12 cellular contexts compared by ENCODE assay signal in genomic region chr2:85503611-85504433, GRCh38. TPM values are rescaled to one million over a fixed set of nuclear protein-coding genes. Genes with fewer than 3 reads are reported as not detected.
DNase-seq lines count a peak whose midpoint lies in the region; ATAC-seq and TF ChIP-seq lines count a peak whose summit lies in the region.
"Had no signal": no experiment of that assay in that cellular context is flagged by ENCODE, and none has a peak within 500 bp of the region (broad histone marks: within the 10 kb centered on the region; RNA-seq: fewer than 3 reads in every experiment).

No MANE protein-coding gene starts in this region.

- H3K4me3 Mint-ChIP-seq in activated T-cell treated with anti-CD3 and anti-CD28 coated beads, Interleukin-2, amount 50 U/mL, for 72 hours: no peak overlapping the region
- H3K4me3 Mint-ChIP-seq: T-helper 17 cell had no signal

- H3K9me3 ChIP-seq in IMR-90 (ENCODE audit: control insufficient read depth, insufficient read depth, low read length): no peaks in the 10 kb centered on the region
- no peaks in the 10 kb centered on the region for H3K9me3 ChIP-seq in mammary epithelial cell (replicated peaks; ENCODE audit: insufficient read depth, low read length)

- peak overlapping the region; percentile 36 for H3K18ac ChIP-seq in IMR-90 (ENCODE audit: low read depth, low read length)

- peak overlapping the region; percentile 67 for H3K14ac ChIP-seq in IMR-90 (replicated peaks; ENCODE audit: low read depth, low read length)

- no peak for TF ChIP-seq POLR2A in IMR-90 (IDR thresholded peaks at IDR 0.05; ENCODE audit: low read depth, low read length)

- H4K20me1 ChIP-seq in IMR-90 (ENCODE audit: insufficient read depth, low read length) (no peaks in the 10 kb centered on the region), mammary epithelial cell (ENCODE audit: insufficient read depth, low read length) (no peaks in the 10 kb centered on the region)

- no TSS peak for BruUV-seq in IMR-90 (replicated peaks; lab: Mats Ljungman, UMichigan)
- no TSS peak for BruUV-seq in mammary epithelial cell (replicated peaks; lab: Mats Ljungman, UMichigan)

- H2AK9ac ChIP-seq in IMR-90 (replicated peaks; ENCODE audit: low read depth, low read length, poor library complexity): peak overlapping the region; percentile 62

- no peaks in the 10 kb centered on the region for H3K4me1 Mint-ChIP-seq in activated T-cell treated with anti-CD3 and anti-CD28 coated beads, Interleukin-2, amount 50 U/mL, for 72 hours (ENCODE audit: low read depth)
- H3K4me1 Mint-ChIP-seq: T-helper 17 cell had no signal

- H2AK5ac ChIP-seq in IMR-90 (ENCODE audit: low read depth, low read length): peak overlapping the region; percentile 89

- POLR2A ChIA-PET in IMR-90 (lab: Charles Lee; ENCODE audit: unreplicated experiment): interaction anchor here (1.2 kb wide), 1 partner anchor 35 kb away, joined by 4 read pairs; the partner anchor contains the start of gene MAT2A

- peak overlapping the region in 1 of 2 experiments; percentile 79; a peak in 1 of 4 replicates for H4K8ac ChIP-seq in IMR-90 (ENCODE audit: low read depth in 2 of 2, low read length in 2 of 2)

- peak overlapping the region; percentile 91 for H2BK120ac ChIP-seq in IMR-90 (ENCODE audit: low read depth, low read length)

- no peak overlapping the region for H3K9ac ChIP-seq in IMR-90 (ENCODE audit: low read depth, low read length)
- no peak overlapping the region for H3K9ac ChIP-seq in mammary epithelial cell (ENCODE audit: insufficient read depth, low read length)

- intact Hi-C loops in IMR-90 (cut with micrococcal nuclease) (no loop called here), mammary epithelial cell (cut with micrococcal nuclease) (loop anchor here (2.0 kb wide), 1 partner anchor 83 kb away; no protein-coding TSS in a partner anchor)

- H3K27ac ChIP-seq in ACC112 (ENCODE audit: low read depth, low read length) (peak overlapping the region; percentile 68), IMR-90 (ENCODE audit: insufficient read depth, low read length) (peak overlapping the region; percentile 72), mammary epithelial cell (ENCODE audit: insufficient read depth, low read depth, low read length) (peak overlapping the region; percentile 73)
- H3K27ac ChIP-seq: C4-2B had no signal

- no peaks in the 10 kb centered on the region for H3K79me2 ChIP-seq in ACC112 (ENCODE audit: control insufficient read depth, insufficient read depth, low read length, unreplicated experiment)
- no peaks in the 10 kb centered on the region for H3K79me2 ChIP-seq in mammary epithelial cell (ENCODE audit: insufficient read depth, low read length)

- H3K27ac Mint-ChIP-seq in activated T-cell treated with anti-CD3 and anti-CD28 coated beads, Interleukin-2, amount 50 U/mL, for 72 hours: no peak overlapping the region
- H3K27ac Mint-ChIP-seq: T-helper 17 cell had no signal

- H2BK5ac ChIP-seq in IMR-90 (ENCODE audit: low read depth, low read length, poor library complexity, severe bottlenecking): peak overlapping the region; percentile 49

- H2BK20ac ChIP-seq in IMR-90 (ENCODE audit: low read depth, low read length): peak overlapping the region; percentile 69

- H3K56ac ChIP-seq in IMR-90 (ENCODE audit: extremely low read depth, insufficient read depth, low read length): no peak overlapping the region

- H4K5ac ChIP-seq in IMR-90 (ENCODE audit: low read depth, low read length): peak overlapping the region; percentile 53; the same call in 1 of the 2 replicates

- H3K36me3 Mint-ChIP-seq in activated T-cell treated with anti-CD3 and anti-CD28 coated beads, Interleukin-2, amount 50 U/mL, for 72 hours (ENCODE audit: insufficient read depth in 2 of 2): no peaks in the 10 kb centered on the region

- no peaks in the 10 kb centered on the region for H3K27me3 Mint-ChIP-seq in activated T-cell treated with anti-CD3 and anti-CD28 coated beads, Interleukin-2, amount 50 U/mL, for 72 hours (ENCODE audit: low read depth)
- H3K27me3 Mint-ChIP-seq: T-helper 17 cell had no signal

- peaks cover 51% of the 10 kb centered on the region for H3K9me1 ChIP-seq in IMR-90 (ENCODE audit: insufficient read depth, low read length)

- DNase-seq in IMR-90: peak; percentile 39
- DNase-seq in mammary epithelial cell: peak; percentile 34
- peak; percentile 15 to 27 for DNase-seq in lung microvascular endothelial cell (ENCODE audit: low read depth in 2 of 2)
- no peak for DNase-seq in activated T-cell treated with anti-CD3 and anti-CD28 coated beads, Interleukin-2, amount 50 U/mL, for 72 hours
- no peak for DNase-seq in germinal center (ENCODE audit: low spot score)
- no peak for DNase-seq in HuH-7.5 (ENCODE audit: low spot score)
- DNase-seq: central memory CD4-positive, alpha-beta T cell; KBM-7; T-helper 17 cell had no signal

- H3K23ac ChIP-seq in IMR-90 (ENCODE audit: low read depth, low read length): 0 out of 2 replicates have a peak overlapping the region, but pooled peaks have one; percentile 16

- H2AFZ ChIP-seq in ACC112 (ENCODE audit: low read length, unreplicated experiment) (peak overlapping the region; percentile 55), IMR-90 (replicated peaks; ENCODE audit: low read length, poor library complexity) (peak overlapping the region; percentile 45), mammary epithelial cell (ENCODE audit: low read depth, low read length) (peak overlapping the region; percentile 43)

- peak overlapping the region; percentile 96 for H4K91ac ChIP-seq in IMR-90 (ENCODE audit: insufficient read depth, low read depth, low read length)

- 89% methylated on average over 15 of the region's 19 CpGs; no CpG with 5 or more reads in 1 of the 2 experiments for WGBS in IMR-90 (ENCODE audit: extremely low coverage in 2 of 2, insufficient read length in 1 of 2), 2 experiments
- 73% methylated on average over 19 of the region's 19 CpGs for WGBS in mammary epithelial cell (ENCODE audit: low coverage, missing lambda C conversion rate)

- TF ChIP-seq RAD21 in IMR-90 (IDR thresholded peaks at IDR 0.05; ENCODE audit: low read length): no peak

- H3K36me3 ChIP-seq in ACC112 (ENCODE audit: insufficient read depth, low read length) (no peaks in the 10 kb centered on the region), IMR-90 (ENCODE audit: control insufficient read depth, insufficient read depth, low read length) (no peaks in the 10 kb centered on the region), mammary epithelial cell (ENCODE audit: insufficient read depth, low read length) (no peaks in the 10 kb centered on the region)

- no peak for TF ChIP-seq CTCF in IMR-90 (conservative IDR thresholded peaks at IDR 0.05; ENCODE audit: low read depth, low read length)
- no peak for TF ChIP-seq CTCF in mammary epithelial cell (conservative IDR thresholded peaks at IDR 0.05 in 1 of 2, IDR thresholded peaks at IDR 0.05 in 1 of 2; ENCODE audit: extremely low read depth in 1 of 2, insufficient read depth in 1 of 2, low read depth in 1 of 2, low read length in 2 of 2)

- H3K79me1 ChIP-seq in IMR-90 (ENCODE audit: low read depth in 1 of 2, low read length in 2 of 2): peaks cover 0 to 24% of the 10 kb centered on the region in 2 experiments; a peak in 2 of 4 replicates

- H3K4me3 ChIP-seq in ACC112 (ENCODE audit: low read depth, low read length) (no peak overlapping the region), IMR-90 (ENCODE audit: insufficient read depth, low read depth, low read length) (no peak overlapping the region), mammary epithelial cell (replicated peaks in 1 of 3; ENCODE audit: insufficient read depth in 1 of 3, low read depth in 2 of 3, low read length in 3 of 3) (no peak overlapping the region)

- peak overlapping the region; percentile 98 for H3K4ac ChIP-seq in IMR-90 (ENCODE audit: low read depth, low read length)

- H3K4me2 ChIP-seq in IMR-90 (ENCODE audit: low read depth, low read length): no peak overlapping the region
- peak overlapping the region; percentile 14 for H3K4me2 ChIP-seq in mammary epithelial cell (ENCODE audit: insufficient read depth, low read depth, low read length)

- in situ Hi-C loops in IMR-90 (cut with MboI; ENCODE audit: low sequenced_read_pairs): no loop called here
- in situ Hi-C loops in mammary epithelial cell (cut with MboI; ENCODE audit: low sequenced_read_pairs in 2 of 2): no loop called here

- peaks cover 50% of the 10 kb centered on the region for H3K4me1 ChIP-seq in ACC112 (ENCODE audit: control insufficient read depth, insufficient read depth, low read length, unreplicated experiment)
- peaks cover 32% of the 10 kb centered on the region for H3K4me1 ChIP-seq in IMR-90 (ENCODE audit: control insufficient read depth, insufficient read depth, low read length)
- peaks cover 42% of the 10 kb centered on the region for H3K4me1 ChIP-seq in mammary epithelial cell (ENCODE audit: insufficient read depth, low read length)

- H3K27me3 ChIP-seq in ACC112 (ENCODE audit: insufficient read depth, low read length) (no peaks in the 10 kb centered on the region), IMR-90 (ENCODE audit: control insufficient read depth, insufficient read depth, low read length) (no peaks in the 10 kb centered on the region), mammary epithelial cell (ENCODE audit: insufficient read depth, low read length) (no peaks in the 10 kb centered on the region)

- H3K9me3 Mint-ChIP-seq in activated T-cell treated with anti-CD3 and anti-CD28 coated beads, Interleukin-2, amount 50 U/mL, for 72 hours: no peaks in the 10 kb centered on the region

- H2BK15ac ChIP-seq in IMR-90 (ENCODE audit: low read depth, low read length): peak overlapping the region; percentile 90; the same call in 2 of the 3 replicates

- dilution Hi-C loops in IMR-90 (cut with HindIII; ENCODE audit: low sequenced_read_pairs, unreplicated experiment) (no loop called here), mammary epithelial cell (cut with HindIII; ENCODE audit: low sequenced_read_pairs) (loop anchor here (5.0 kb wide), 1 partner anchor 33 kb away; the partner anchor contains the start of gene MAT2A)

- no peak for ATAC-seq in IMR-90 (ENCODE audit: low read depth)
- ATAC-seq in activated T-cell treated with anti-CD3 and anti-CD28 coated beads, Interleukin-2, amount 50 U/mL, for 72 hours (replicated peaks in 1 of 2): no peak
- ATAC-seq in HG02623 (IDR thresholded peaks at IDR 0.05; ENCODE audit: unreplicated experiment): no peak
- ATAC-seq: T-helper 17 cell had no signal

- CTCF ChIA-PET in IMR-90 (lab: Yijun Ruan, JAX): interaction anchor here (0.9 kb wide), 1 partner anchor 48 kb away, joined by 3 read pairs; no protein-coding TSS in a partner anchor
- CTCF ChIA-PET in mammary epithelial cell (lab: Charles Lee; ENCODE audit: low non-redundant PET): interaction anchor here (0.6 kb wide), 1 partner anchor 36 kb away, joined by 4 read pairs; no protein-coding TSS in a partner anchor

RNA-seq across cellular contexts. Expression of gene MAT2A, which starts 35.1 kb away (rescaled TPM):
- total RNA-seq in IMR-90 (2012; rRNA removed) (94.1 and 98.9 TPM in 2 replicates), mammary epithelial cell (100 to 1,000 TPM; 213 to 257 TPM), lung microvascular endothelial cell (74.1 and 108 TPM in 2 replicates)
- polyA plus RNA-seq in IMR-90 (2012; rRNA removed) (158 and 223 TPM in 2 replicates), mammary epithelial cell (279 TPM)
- polyA plus RNA-seq in IMR-90 (2012; cell fraction: cytosol; rRNA removed): 40.6 and 65.5 TPM in 2 replicates
- 581 and 1,265 TPM in 2 replicates for polyA plus RNA-seq in IMR-90 (2012; cell fraction: nucleus; rRNA removed; ENCODE audit: low replicate concordance)
- 256 TPM for polyA minus RNA-seq in mammary epithelial cell
- total RNA-seq in activated T-cell treated with anti-CD3 and anti-CD28 coated beads, Interleukin-2, amount 50 U/mL, for 72 hours: 100 to 1,000 TPM; 253 to 255 TPM

RNA-seq across cellular contexts. Expression of gene GGCX, which starts 57.5 kb away (rescaled TPM):
- total RNA-seq in IMR-90 (2012; rRNA removed) (31.9 and 35.0 TPM in 2 replicates), mammary epithelial cell (10 to 100 TPM; 42.7 to 43.3 TPM), lung microvascular endothelial cell (24.0 and 31.9 TPM in 2 replicates)
- polyA plus RNA-seq in IMR-90 (2012; rRNA removed) (37.0 and 39.4 TPM in 2 replicates), mammary epithelial cell (42.4 TPM)
- 57.1 and 81.4 TPM in 2 replicates for polyA plus RNA-seq in IMR-90 (2012; cell fraction: cytosol; rRNA removed)
- polyA plus RNA-seq in IMR-90 (2012; cell fraction: nucleus; rRNA removed; ENCODE audit: low replicate concordance): 60.6 and 63.6 TPM in 2 replicates
- 59.1 TPM for polyA minus RNA-seq in mammary epithelial cell
- 10 to 100 TPM; 17.8 to 20.3 TPM for total RNA-seq in activated T-cell treated with anti-CD3 and anti-CD28 coated beads, Interleukin-2, amount 50 U/mL, for 72 hours

Comparison
In these comparisons a context has a peak if more than half of its experiments do, and no peak if none do; other contexts are left out.
1. DNase-seq: peak in IMR-90 (single experiment), mammary epithelial cell (single experiment) and lung microvascular endothelial cell (2 of 2); none in activated T-cell treated with anti-CD3 and anti-CD28 coated beads, Interleukin-2, amount 50 U/mL, for 72 hours (0 of 2), germinal center (single experiment) and HuH-7.5 (single experiment).
2. Peak in every context shown above with its lines, with median percentiles within 50 percentile points of each other: H2AFZ ChIP-seq and H3K27ac ChIP-seq.